Comparison of ENCODE assay signal across 34 cellular contexts in genomic region chr10:131056781-131057180, GRCh38.
"Had no signal": no experiment of that assay in that cellular context is flagged by ENCODE, and none has a peak within 500 bp of the region (broad histone marks: within the 10 kb centered on the region; RNA-seq: fewer than 3 reads in every experiment).

No MANE protein-coding gene starts in this region.

- H3K9me3 Mint-ChIP-seq: activated CD4-positive, alpha-beta T cell treated with anti-CD3 and anti-CD28 coated beads, Interleukin-2, amount 10 ng/mL, durations not matched to agents 24 days and 14 days; activated naive CD8-positive, alpha-beta T cell treated with anti-CD3 and anti-CD28 coated beads, Interleukin-2, amount 10 ng/mL, durations not matched to agents 7 days and 5 days; central memory CD8-positive, alpha-beta T cell; T-helper 1 cell treated with Interleukin-12 subunit alpha and Interleukin-12 subunit beta and Interleukin-4 antibody, amounts not matched to agents 30 μg/mL and 1 μg/mL, for 36 hours had no signal

- H3K36me3 Mint-ChIP-seq: activated CD8-positive, alpha-beta memory T cell treated with anti-CD3 and anti-CD28 coated beads, Interleukin-2, amount 10 ng/mL, durations not matched to agents 7 days and 5 days; activated naive CD4-positive, alpha-beta T cell treated with anti-CD3 and anti-CD28 coated beads, Interleukin-2, amount 10 ng/mL, durations not matched to agents 7 days and 5 days; activated naive CD8-positive, alpha-beta T cell; activated naive CD8-positive, alpha-beta T cell treated with anti-CD3 and anti-CD28 coated beads, Interleukin-2, amount 10 ng/mL, durations not matched to agents 7 days and 5 days; brain had no signal

- H3K4me1 ChIP-seq: ascending aorta had no signal

- H3K27me3 Mint-ChIP-seq: activated B cell treated with CpG ODN at 0.5 μM for 24 hours; activated CD4-positive, alpha-beta memory T cell treated with anti-CD3 and anti-CD28 coated beads, Interleukin-2, amount 10 ng/mL, durations not matched to agents 7 days and 5 days; activated CD4-positive, alpha-beta T cell treated with anti-CD3 and anti-CD28 coated beads, Interleukin-2, amount 10 ng/mL, durations not matched to agents 24 days and 14 days; activated CD8-positive, alpha-beta memory T cell treated with anti-CD3 and anti-CD28 coated beads, Interleukin-2, amount 10 ng/mL, durations not matched to agents 7 days and 5 days; activated naive CD4-positive, alpha-beta T cell treated with anti-CD3 and anti-CD28 coated beads, Interleukin-2, amount 10 ng/mL, durations not matched to agents 7 days and 5 days; activated naive CD4-positive, alpha-beta T cell treated with anti-CD3 and anti-CD28 coated beads, Interleukin-2, amount 50 U/mL, for 24 hours; activated naive CD8-positive, alpha-beta T cell; activated naive CD8-positive, alpha-beta T cell treated with anti-CD3 and anti-CD28 coated beads, Interleukin-2, amount 10 ng/mL, durations not matched to agents 7 days and 5 days; activated T-cell treated with anti-CD3 and anti-CD28 coated beads, Interleukin-2, amount 50 U/mL, for 24 hours; central memory CD8-positive, alpha-beta T cell had no signal

- H3K4me1 Mint-ChIP-seq: activated B cell treated with CpG ODN at 0.5 μM for 24 hours; activated CD4-positive, alpha-beta memory T cell treated with anti-CD3 and anti-CD28 coated beads, Interleukin-2, amount 10 ng/mL, durations not matched to agents 7 days and 5 days; activated CD4-positive, alpha-beta T cell treated with anti-CD3 and anti-CD28 coated beads, Interleukin-2, amount 10 ng/mL, durations not matched to agents 24 days and 14 days; activated CD8-positive, alpha-beta memory T cell treated with anti-CD3 and anti-CD28 coated beads, Interleukin-2, amount 10 ng/mL, durations not matched to agents 7 days and 5 days; activated naive CD4-positive, alpha-beta T cell treated with anti-CD3 and anti-CD28 coated beads, Interleukin-2, amount 10 ng/mL, durations not matched to agents 7 days and 5 days; activated naive CD4-positive, alpha-beta T cell treated with anti-CD3 and anti-CD28 coated beads, Interleukin-2, amount 50 U/mL, for 24 hours; activated naive CD8-positive, alpha-beta T cell treated with anti-CD3 and anti-CD28 coated beads, Interleukin-2, amount 10 ng/mL, durations not matched to agents 7 days and 5 days; activated naive CD8-positive, alpha-beta T cell treated with anti-CD3 and anti-CD28 coated beads, Interleukin-2, amount 50 U/mL, for 24 hours; brain; central memory CD8-positive, alpha-beta T cell had no signal

- H3K27ac ChIP-seq: ascending aorta, cardiac muscle cell, VCaP had no signal

- H3K27ac Mint-ChIP-seq: activated B cell treated with CpG ODN at 0.5 μM for 24 hours; activated CD4-positive, alpha-beta memory T cell treated with anti-CD3 and anti-CD28 coated beads, Interleukin-2, amount 10 ng/mL, durations not matched to agents 7 days and 5 days; activated CD4-positive, alpha-beta T cell treated with anti-CD3 and anti-CD28 coated beads, Interleukin-2, amount 10 ng/mL, durations not matched to agents 24 days and 14 days; activated CD8-positive, alpha-beta memory T cell treated with anti-CD3 and anti-CD28 coated beads, Interleukin-2, amount 10 ng/mL, durations not matched to agents 7 days and 5 days; activated CD8-positive, alpha-beta T cell treated with anti-CD3 and anti-CD28 coated beads, Interleukin-2, amount 10 ng/mL, durations not matched to agents 7 days and 5 days; activated naive CD4-positive, alpha-beta T cell treated with anti-CD3 and anti-CD28 coated beads, Interleukin-2, amount 10 ng/mL, durations not matched to agents 7 days and 5 days; activated naive CD4-positive, alpha-beta T cell treated with anti-CD3 and anti-CD28 coated beads, Interleukin-2, amount 50 U/mL, for 24 hours; activated naive CD8-positive, alpha-beta T cell; activated naive CD8-positive, alpha-beta T cell treated with anti-CD3 and anti-CD28 coated beads, Interleukin-2, amount 10 ng/mL, durations not matched to agents 7 days and 5 days; activated naive CD8-positive, alpha-beta T cell treated with anti-CD3 and anti-CD28 coated beads, Interleukin-2, amount 50 U/mL, for 24 hours; activated T-cell treated with anti-CD3 and anti-CD28 coated beads, Interleukin-2, amount 50 U/mL, for 24 hours; activated T-helper 2 cell treated with anti-CD3 and anti-CD28 coated beads, Interferon-gamma antibody, Interleukin-2, Interleukin-4, amounts not matched to agents 10 μg/mL and 5 μg/mL and 100 μg/mL, durations not matched to agents 14 hours and 24 hours and 36 hours; brain; T-helper 1 cell treated with Interleukin-12 subunit alpha and Interleukin-12 subunit beta and Interleukin-4 antibody, amounts not matched to agents 30 μg/mL and 1 μg/mL, for 36 hours; T-helper 2 cell treated with Interferon-gamma antibody and Interleukin-4, amounts not matched to agents 5 μg/mL and 100 μg/mL, for 36 hours had no signal

- H3K27me3 ChIP-seq: ascending aorta, cardiac muscle cell had no signal

- DNase-seq: activated B cell treated with CpG ODN at 0.5 μM for 24 hours; activated CD4-positive, alpha-beta memory T cell treated with anti-CD3 and anti-CD28 coated beads, Interleukin-2, amount 10 ng/mL, durations not matched to agents 7 days and 5 days; activated CD4-positive, alpha-beta T cell treated with anti-CD3 and anti-CD28 coated beads for 4 hours; activated CD4-positive, alpha-beta T cell treated with anti-CD3 and anti-CD28 coated beads, Interleukin-2, amount 10 ng/mL, durations not matched to agents 24 days and 14 days; activated CD4-positive, alpha-beta T cell treated with anti-CD3 and anti-CD28 coated beads, Interleukin-2, amount 50 U/mL, for 1 hour; activated CD4-positive, alpha-beta T cell treated with anti-CD3 and anti-CD28 coated beads, Interleukin-2, amount 50 U/mL, for 4 hours; activated CD4-positive, CD25-positive, alpha-beta regulatory T cell treated with anti-CD3 and anti-CD28 coated beads, Interleukin-2, amount 50 U/mL, for 72 hours; activated CD8-positive, alpha-beta memory T cell treated with anti-CD3 and anti-CD28 coated beads for 24 hours; activated CD8-positive, alpha-beta memory T cell treated with anti-CD3 and anti-CD28 coated beads, Interleukin-2, amount 10 ng/mL, durations not matched to agents 7 days and 5 days; activated CD8-positive, alpha-beta T cell treated with anti-CD3 and anti-CD28 coated beads, Interleukin-2, amount 10 ng/mL, durations not matched to agents 7 days and 5 days; activated effector memory CD4-positive, alpha-beta T cell treated with Interleukin-2 at 50 U/mL for 16 hours; activated gamma-delta T cell; activated naive CD4-positive, alpha-beta T cell treated with anti-CD3 and anti-CD28 coated beads, Interleukin-2, amount 10 ng/mL, durations not matched to agents 7 days and 5 days; activated naive CD4-positive, alpha-beta T cell treated with Interleukin-2 at 50 U/mL for 16 hours; activated naive CD8-positive, alpha-beta T cell treated with anti-CD3 and anti-CD28 coated beads, Interleukin-2, amount 10 ng/mL, durations not matched to agents 7 days and 5 days; activated naive CD8-positive, alpha-beta T cell treated with anti-CD3 and anti-CD28 coated beads, Interleukin-2, amount 50 U/mL, for 24 hours; activated T-cell treated with anti-CD3 and anti-CD28 coated beads, Interleukin-2, amount 50 U/mL, for 24 hours; activated T-cell treated with anti-CD3 and anti-CD28 coated beads, Interleukin-2, amount 50 U/mL, for 48 hours; amygdala; anterior cingulate cortex; caudate nucleus; T-helper 1 cell; T-helper 2 cell; T-helper 9 cell had no signal

- H3K36me3 ChIP-seq: ascending aorta, cardiac muscle cell had no signal

- H3K9me3 ChIP-seq: ascending aorta had no signal

- H3K4me3 ChIP-seq: ascending aorta, cardiac muscle cell had no signal

- ATAC-seq: activated CD8-positive, alpha-beta memory T cell treated with anti-CD3 and anti-CD28 coated beads, Interleukin-2, amount 10 ng/mL, durations not matched to agents 7 days and 5 days; activated CD8-positive, alpha-beta T cell treated with anti-CD3 and anti-CD28 coated beads, Interleukin-2, amount 10 ng/mL, durations not matched to agents 7 days and 5 days; activated naive CD8-positive, alpha-beta T cell treated with anti-CD3 and anti-CD28 coated beads, Interleukin-2, amount 50 U/mL, for 24 hours had no signal

- H3K4me3 Mint-ChIP-seq: activated B cell treated with CpG ODN at 0.5 μM for 24 hours; activated CD4-positive, alpha-beta memory T cell treated with anti-CD3 and anti-CD28 coated beads, Interleukin-2, amount 10 ng/mL, durations not matched to agents 7 days and 5 days; activated CD4-positive, alpha-beta T cell treated with anti-CD3 and anti-CD28 coated beads, Interleukin-2, amount 10 ng/mL, durations not matched to agents 24 days and 14 days; activated CD8-positive, alpha-beta memory T cell treated with anti-CD3 and anti-CD28 coated beads, Interleukin-2, amount 10 ng/mL, durations not matched to agents 7 days and 5 days; activated CD8-positive, alpha-beta T cell treated with anti-CD3 and anti-CD28 coated beads, Interleukin-2, amount 10 ng/mL, durations not matched to agents 7 days and 5 days; activated naive CD4-positive, alpha-beta T cell treated with anti-CD3 and anti-CD28 coated beads, Interleukin-2, amount 10 ng/mL, durations not matched to agents 7 days and 5 days; activated naive CD4-positive, alpha-beta T cell treated with anti-CD3 and anti-CD28 coated beads, Interleukin-2, amount 50 U/mL, for 24 hours; activated naive CD8-positive, alpha-beta T cell; activated naive CD8-positive, alpha-beta T cell treated with anti-CD3 and anti-CD28 coated beads, Interleukin-2, amount 10 ng/mL, durations not matched to agents 7 days and 5 days; activated naive CD8-positive, alpha-beta T cell treated with anti-CD3 and anti-CD28 coated beads, Interleukin-2, amount 50 U/mL, for 24 hours; activated T-cell treated with anti-CD3 and anti-CD28 coated beads, Interleukin-2, amount 50 U/mL, for 24 hours; brain; central memory CD8-positive, alpha-beta T cell; T-helper 1 cell treated with Interleukin-12 subunit alpha and Interleukin-12 subunit beta and Interleukin-4 antibody, amounts not matched to agents 30 μg/mL and 1 μg/mL, for 36 hours; T-helper 2 cell treated with Interferon-gamma antibody and Interleukin-4, amounts not matched to agents 5 μg/mL and 100 μg/mL, for 36 hours had no signal
